In genomic region chr17:2549392-2550211, GRCh38 we compare ENCODE assay signal across 27 cellular contexts.
"Had no signal": no experiment of that assay in that cellular context is flagged by ENCODE, and none has a peak within 500 bp of the region (broad histone marks: within the 10 kb centered on the region; RNA-seq: fewer than 3 reads in every experiment).

No MANE protein-coding gene starts in this region.

- H3K27ac ChIP-seq: brain microvascular endothelial cell, left ventricle myocardium inferior, pancreas, prostate gland, sigmoid colon, stomach, suprapubic skin, tibial artery, upper lobe of right lung, VCaP had no signal

- ATAC-seq: activated CD4-positive, CD25-positive, alpha-beta regulatory T cell treated with anti-CD3 and anti-CD28 coated beads, Interleukin-2, amount 50 U/mL, for 24 hours; pancreas; stimulated activated naive B cell treated with anti-CD40 and anti-IgM and Interleukin-4, amounts not matched to agents 10 μg/mL and 1 μg/mL and 100 μg/mL, for 72 hours; upper lobe of right lung had no signal

- H3K27ac Mint-ChIP-seq: activated naive CD8-positive, alpha-beta T cell treated with anti-CD3 and anti-CD28 coated beads, Interleukin-2, amount 10 ng/mL, durations not matched to agents 7 days and 5 days; mesothelial cell of epicardium; naive B cell; nephron progenitor cell had no signal

- H3K9me3 ChIP-seq: left ventricle myocardium inferior, pancreas, prostate gland, sigmoid colon, suprapubic skin, upper lobe of right lung had no signal

- H3K4me1 Mint-ChIP-seq: activated naive CD8-positive, alpha-beta T cell treated with anti-CD3 and anti-CD28 coated beads, Interleukin-2, amount 10 ng/mL, durations not matched to agents 7 days and 5 days; naive B cell; stimulated activated naive B cell treated with anti-CD40 and anti-IgM and Interleukin-4, amounts not matched to agents 10 μg/mL and 1 μg/mL and 100 μg/mL, for 72 hours had no signal

- H3K4me1 ChIP-seq: pancreas, prostate gland, sigmoid colon, tibial artery, upper lobe of right lung had no signal

- H3K4me3 ChIP-seq: left ventricle myocardium inferior, pancreas, prostate gland, sigmoid colon, stomach, suprapubic skin, tibial artery, upper lobe of right lung had no signal

- DNase-seq: activated CD4-positive, alpha-beta T cell treated with anti-CD3 and anti-CD28 coated beads for 48 hours; activated CD4-positive, alpha-beta T cell treated with anti-CD3 and anti-CD28 coated beads, Interleukin-2, amount 50 U/mL, for 48 hours; activated CD8-positive, alpha-beta memory T cell treated with anti-CD3 and anti-CD28 coated beads for 24 hours; activated effector memory CD4-positive, alpha-beta T cell treated with Interleukin-2 at 50 U/mL for 16 hours; activated naive CD4-positive, alpha-beta T cell treated with Interleukin-2 at 50 U/mL for 16 hours; activated naive CD8-positive, alpha-beta T cell treated with anti-CD3 and anti-CD28 coated beads, Interleukin-2, amount 10 ng/mL, durations not matched to agents 7 days and 5 days; brain microvascular endothelial cell; caudate nucleus; cortex of kidney; left ventricle myocardium inferior; naive B cell; nephron progenitor cell; nucleus accumbens; pancreas; retina; sigmoid colon; stimulated activated CD4-positive, alpha-beta T cell treated with anti-CD3 and anti-CD28 coated beads, Interleukin-15, amount 100 ng/mL, for 24 hours; stimulated activated CD4-positive, alpha-beta T cell treated with anti-CD3 and anti-CD28 coated beads, Interleukin-2, amount 100 ng/mL, for 24 hours; stimulated activated naive B cell treated with anti-CD40 and anti-IgM and Interleukin-4, amounts not matched to agents 10 μg/mL and 1 μg/mL and 100 μg/mL, for 72 hours; stomach; tibial artery; upper lobe of right lung had no signal

- H3K4me3 Mint-ChIP-seq: activated naive CD8-positive, alpha-beta T cell treated with anti-CD3 and anti-CD28 coated beads, Interleukin-2, amount 10 ng/mL, durations not matched to agents 7 days and 5 days; mesothelial cell of epicardium; naive B cell; nephron progenitor cell; stimulated activated naive B cell treated with anti-CD40 and anti-IgM and Interleukin-4, amounts not matched to agents 10 μg/mL and 1 μg/mL and 100 μg/mL, for 72 hours had no signal

- H3K27me3 ChIP-seq: brain microvascular endothelial cell, pancreas, suprapubic skin, upper lobe of right lung had no signal

- H3K36me3 ChIP-seq: brain microvascular endothelial cell, left ventricle myocardium inferior, pancreas, prostate gland, sigmoid colon, stomach, suprapubic skin, tibial artery, upper lobe of right lung had no signal

- H3K9me3 Mint-ChIP-seq: activated naive CD8-positive, alpha-beta T cell treated with anti-CD3 and anti-CD28 coated beads, Interleukin-2, amount 10 ng/mL, durations not matched to agents 7 days and 5 days; mesothelial cell of epicardium; stimulated activated naive B cell treated with anti-CD40 and anti-IgM and Interleukin-4, amounts not matched to agents 10 μg/mL and 1 μg/mL and 100 μg/mL, for 72 hours had no signal

- H3K36me3 Mint-ChIP-seq: activated naive CD8-positive, alpha-beta T cell treated with anti-CD3 and anti-CD28 coated beads, Interleukin-2, amount 10 ng/mL, durations not matched to agents 7 days and 5 days; mesothelial cell of epicardium; naive B cell; stimulated activated naive B cell treated with anti-CD40 and anti-IgM and Interleukin-4, amounts not matched to agents 10 μg/mL and 1 μg/mL and 100 μg/mL, for 72 hours had no signal
